2 cellular contexts compared by ENCODE assay signal in the genomic region with DNA sequence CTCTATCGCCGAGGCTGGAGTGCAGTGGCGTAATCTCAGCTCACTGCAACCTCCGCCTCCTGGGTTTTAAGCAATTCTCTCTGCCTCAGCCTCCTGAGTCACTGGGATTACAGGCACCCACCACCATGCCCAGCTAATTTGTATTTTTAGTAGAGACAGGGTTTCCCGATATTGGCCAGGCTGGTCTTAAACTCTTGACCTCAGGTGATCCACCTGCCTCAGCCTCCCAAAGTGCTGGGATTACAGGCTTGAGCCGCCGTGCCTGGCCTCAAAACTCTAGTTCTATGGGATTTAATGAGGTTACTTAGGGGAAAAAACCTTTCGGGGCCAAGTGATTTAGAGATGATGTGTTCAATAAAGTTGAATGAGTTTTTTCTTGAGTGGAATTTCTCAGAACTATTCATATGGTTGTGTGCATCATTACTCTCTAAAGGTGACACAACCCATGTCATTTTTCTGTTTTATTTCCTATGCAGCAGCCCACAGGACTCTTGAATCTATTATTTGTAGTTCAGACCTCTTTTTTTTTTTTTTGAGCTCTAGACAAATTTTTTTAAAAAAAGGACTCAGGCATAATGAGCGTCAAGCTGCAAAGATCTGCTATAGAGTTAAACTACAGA. TPM values are rescaled to one million over a fixed set of nuclear protein-coding genes. Genes with fewer than 3 reads are reported as not detected.
"Had no signal": no experiment of that assay in that cellular context is flagged by ENCODE, and none has a peak within 500 bp of the region (broad histone marks: within the 10 kb centered on the region; RNA-seq: fewer than 3 reads in every experiment).

No MANE protein-coding gene starts in this region.

RNA-seq across cellular contexts. Expression of gene EGF, which starts 36.5 kb away (rescaled TPM):
- total RNA-seq: activated CD8-positive, alpha-beta T cell treated with anti-CD3 and anti-CD28 coated beads, Interleukin-2, amount 10 ng/mL, durations not matched to agents 7 days and 5 days; OCI-LY7 had no signal
